ENCODE assay signal across 8 cellular contexts in the genomic region with DNA sequence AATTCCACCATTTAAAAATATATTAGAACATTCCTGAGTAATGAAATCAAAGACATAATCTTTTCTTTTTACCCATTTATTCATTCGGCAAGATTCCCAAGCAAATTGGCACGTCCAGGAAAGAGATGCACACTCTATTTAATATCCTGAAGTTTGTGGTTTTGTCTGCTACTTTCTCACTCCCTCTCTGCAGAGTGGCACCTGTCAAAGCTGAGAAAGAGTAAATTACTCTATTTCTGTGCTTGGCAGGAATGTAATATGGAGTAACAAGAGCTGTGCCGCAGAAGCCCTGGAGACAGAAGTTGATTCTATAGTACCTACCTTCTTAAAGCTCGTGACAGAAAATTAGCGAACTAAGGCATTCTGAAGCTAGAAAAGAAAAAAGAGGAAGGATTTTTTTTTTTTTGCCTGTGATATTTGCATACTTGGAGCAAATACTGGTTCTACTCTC. TPM values are rescaled to one million over a fixed set of nuclear protein-coding genes. Genes with fewer than 3 reads are reported as not detected.
A peak's percentile ranks its signal among the peaks of the same experiment; 100 is the strongest.
DNase-seq lines count a peak whose midpoint lies in the region; ATAC-seq and TF ChIP-seq lines count a peak whose summit lies in the region.

No MANE protein-coding gene starts in this region.

- TF ChIP-seq CTCF in ascending aorta (IDR thresholded peaks at IDR 0.05), result no peak

- H3K4me3 ChIP-seq in ACC112 (ENCODE audit: low read depth, low read length) (peak overlapping the region; percentile 61), ascending aorta (peak overlapping the region; percentile 4 to 41)

- ATAC-seq in GM19463 (IDR thresholded peaks at IDR 0.05; ENCODE audit: unreplicated experiment) (peak; percentile 45), HG03460 (IDR thresholded peaks at IDR 0.05; ENCODE audit: unreplicated experiment) (peak; percentile 55), left cardiac atrium (no peak)

- H3K79me2 ChIP-seq in ACC112 (ENCODE audit: control insufficient read depth, insufficient read depth, low read length, unreplicated experiment), result peaks cover 60% of the 10 kb centered on the region

- H3K4me1 ChIP-seq in ACC112 (ENCODE audit: control insufficient read depth, insufficient read depth, low read length, unreplicated experiment) (peaks cover 45% of the 10 kb centered on the region), ascending aorta (peaks cover 6 to 11% of the 10 kb centered on the region in 2 donors)

- no peaks in the 10 kb centered on the region for H3K27me3 ChIP-seq in ACC112 (ENCODE audit: insufficient read depth, low read length)
- no peaks in the 10 kb centered on the region for H3K27me3 ChIP-seq in ascending aorta

- peak overlapping the region; percentile 19 for H2AFZ ChIP-seq in ACC112 (ENCODE audit: low read length, unreplicated experiment)

- intact Hi-C loops in ascending aorta (cut with DNase I) (loop anchor here (5.0 to 10.0 kb wide), 2 partner anchors 261 to 1227 kb away; no protein-coding TSS in a partner anchor), left cardiac atrium (cut with DNase I) (no loop called here)

- H3K9me3 ChIP-seq in ascending aorta, result no peaks in the 10 kb centered on the region

- H3K27ac ChIP-seq in ACC112 (ENCODE audit: low read depth, low read length) (no peak overlapping the region; the same call in 1 of the 2 replicates), ascending aorta (no peak overlapping the region)

- H3K36me3 ChIP-seq in ACC112 (ENCODE audit: insufficient read depth, low read length) (0 out of 2 replicates have a peak, but pooled peaks cover 2% of the 10 kb centered on the region), ascending aorta (no peaks in the 10 kb centered on the region)

- DNase-seq in ascending aorta (ENCODE audit: low spot score in 2 of 2) (no peak), left cardiac atrium (no peak)
- no peak for DNase-seq in stimulated activated CD4-positive, alpha-beta T cell treated with anti-CD3 and anti-CD28 coated beads, Interleukin-2, amount 100 ng/mL, for 24 hours
- DNase-seq in stimulated activated CD4-positive, alpha-beta T cell treated with anti-CD3 and anti-CD28 coated beads, Interleukin-2, amount 100 ng/mL, for 48 hours, result no peak
- DNase-seq in activated CD8-positive, alpha-beta memory T cell treated with anti-CD3 and anti-CD28 coated beads, Interleukin-2, amount 50 U/mL, for 48 hours, result no peak

RNA-seq across cellular contexts. Expression of a gene that starts 5.5 kb away (rescaled TPM):
- total RNA-seq in ascending aorta (4.4 TPM), left cardiac atrium (1 to 10 TPM; 5.0 to 5.4 TPM)

RNA-seq across cellular contexts. Expression of a gene that starts 5.6 kb away (rescaled TPM):
- total RNA-seq in ascending aorta (11.5 TPM), left cardiac atrium (10 to 100 TPM; 18.0 to 19.7 TPM)

Comparison
In these comparisons a context has a peak if more than half of its experiments do, and no peak if none do; other contexts are left out.
1. ATAC-seq: peak in GM19463 (single experiment) and HG03460 (single experiment); none in left cardiac atrium (0 of 2).